ENCODE assay signal across 9 cellular contexts in the genomic region with DNA sequence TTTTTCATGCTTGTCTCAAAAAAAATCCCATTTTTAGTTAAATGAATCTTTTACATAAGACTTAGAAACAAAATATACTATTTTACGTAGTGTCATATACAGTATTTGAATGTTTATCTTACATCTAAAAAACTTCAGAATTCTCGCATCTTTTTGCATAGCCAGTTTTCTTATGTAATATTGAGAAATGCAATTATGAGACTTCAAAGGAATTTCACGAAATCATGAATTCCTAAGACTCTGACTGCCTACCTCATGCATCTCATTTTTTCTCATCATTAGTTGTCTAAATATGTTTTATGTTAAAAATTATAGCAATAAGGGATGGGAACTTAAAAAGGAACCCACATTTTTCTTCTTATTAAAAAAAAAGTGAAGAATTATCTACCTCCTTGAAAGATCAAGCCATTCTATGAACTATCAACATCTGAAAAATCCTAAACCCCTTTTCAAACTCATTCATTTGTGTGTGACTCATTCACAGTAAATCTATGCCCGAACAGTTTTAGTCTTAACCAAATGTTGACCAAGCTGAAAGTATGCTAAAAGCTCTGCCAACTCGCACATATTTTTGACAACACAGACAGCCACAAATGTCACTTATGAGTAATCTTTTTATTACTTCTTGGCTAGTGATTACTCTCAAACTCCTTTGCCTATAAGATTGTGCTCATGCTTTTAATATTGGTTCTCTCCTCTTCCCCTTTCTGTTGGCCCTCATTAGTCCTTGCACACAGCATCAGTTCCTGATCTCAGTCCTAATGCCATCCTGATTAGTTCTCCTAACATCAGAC.
DNase-seq lines count a peak whose midpoint lies in the region; ATAC-seq and TF ChIP-seq lines count a peak whose summit lies in the region.
"Had no signal": no experiment of that assay in that cellular context is flagged by ENCODE, and none has a peak within 500 bp of the region (broad histone marks: within the 10 kb centered on the region; RNA-seq: fewer than 3 reads in every experiment).

No MANE protein-coding gene starts in this region.

- ATAC-seq in HCT116 = peak; percentile 25; the same call in 1 of the 2 replicates
- no peak for ATAC-seq in gastroesophageal sphincter
- ATAC-seq in left colon = no peak
- ATAC-seq: WTC11 had no signal

- no peak for TF ChIP-seq CTCF in HCT116 (IDR thresholded peaks at IDR 0.05 in 2 of 3, conservative IDR thresholded peaks at IDR 0.05 in 1 of 3; ENCODE audit: borderline replicate concordance in 1 of 3, insufficient read depth in 1 of 3, low read depth in 2 of 3, low read length in 2 of 3)
- TF ChIP-seq CTCF in gastroesophageal sphincter (IDR thresholded peaks at IDR 0.05) = no peak
- TF ChIP-seq CTCF in Peyer's patch (IDR thresholded peaks at IDR 0.05) = no peak

- H3K9me3 ChIP-seq in HCT116 (ENCODE audit: control insufficient read depth in 1 of 2, insufficient read depth in 1 of 2, low read depth in 1 of 2, low read length in 2 of 2) = no peaks in the 10 kb centered on the region
- H3K9me3 ChIP-seq in gastroesophageal sphincter = peaks cover 0 to 8% (median 0%) of the 10 kb centered on the region in 3 donors
- H3K9me3 ChIP-seq in Peyer's patch = no peaks in the 10 kb centered on the region

- WGBS in gastroesophageal sphincter (ENCODE audit: low coverage in 1 of 2), 2 donors = 43 to 56% methylated on average over 5 of the region's 5 CpGs

- no peaks in the 10 kb centered on the region; the same call in 1 of the 2 replicates for H4K20me1 ChIP-seq in HCT116 (ENCODE audit: insufficient read depth)

- no peak overlapping the region for H2AFZ ChIP-seq in HCT116 (ENCODE audit: low read depth, low read length, poor library complexity, severe bottlenecking)

- TF ChIP-seq EP300 in gastroesophageal sphincter (IDR thresholded peaks at IDR 0.05) = no peak

- CTCF ChIA-PET in HCT116 (lab: Charles Lee) = no interaction called here

- peak; percentile 64 for DNase-seq in GM03348 (ENCODE audit: low spot score)
- DNase-seq in HCT116 (ENCODE audit: low read depth, low spot score) = peak; percentile 6
- peak; percentile 8 to 72 for DNase-seq in NCI-H446 (lab: John Stamatoyannopoulos, UW)
- peak; percentile 89 for DNase-seq in glomerular visceral epithelial cell (ENCODE audit: extremely low spot score)
- no peak for DNase-seq in activated T-helper 1 cell treated with anti-CD3 and anti-CD28 coated beads, Interleukin-12 subunit alpha, Interleukin-12 subunit beta, Interleukin-2, Interleukin-4 antibody, amounts not matched to agents 30 ng/mL and 10 ng/mL and 1 ng/mL, durations not matched to agents 14 hours and 24 hours and 36 hours (ENCODE audit: low spot score)
- DNase-seq in left colon = no peak
- no peak for DNase-seq in Peyer's patch

- RAD21 ChIA-PET in HCT116 (lab: Charles Lee; ENCODE audit: low non-redundant PET in 1 of 2, low total read pairs in 2 of 2, uncharacterized antibody in 2 of 2, unreplicated experiment in 2 of 2) = no interaction called here

- no peak overlapping the region for H3K9ac ChIP-seq in HCT116 (ENCODE audit: low read length)

- POLR2A ChIA-PET in HCT116 (lab: Charles Lee) = no interaction called here

- H3K4me3 ChIP-seq in HCT116 (replicated peaks in 1 of 2; ENCODE audit: low read depth in 1 of 2, low read length in 2 of 2) = no peak overlapping the region
- H3K4me3 ChIP-seq in gastroesophageal sphincter = no peak overlapping the region
- H3K4me3 ChIP-seq in Peyer's patch = no peak overlapping the region

- H3K4me1 ChIP-seq in HCT116 (ENCODE audit: control insufficient read depth in 1 of 2, insufficient read depth in 2 of 2, low read length in 2 of 2) = peaks cover 0 to 16% of the 10 kb centered on the region in 2 experiments; a peak in 2 of 4 replicates
- peaks cover 0 to 3% (median 0%) of the 10 kb centered on the region in 3 donors for H3K4me1 ChIP-seq in gastroesophageal sphincter
- no peaks in the 10 kb centered on the region for H3K4me1 ChIP-seq in Peyer's patch

- TF ChIP-seq RAD21 in HCT116 (IDR thresholded peaks at IDR 0.05; ENCODE audit: low read depth) = no peak

- no peak for TF ChIP-seq POLR2A in HCT116 (IDR thresholded peaks at IDR 0.05; ENCODE audit: borderline replicate concordance, extremely low read depth, insufficient read depth, insufficient read length)
- no peak for TF ChIP-seq POLR2A in gastroesophageal sphincter (IDR thresholded peaks at IDR 0.05)
- TF ChIP-seq POLR2A in Peyer's patch (IDR thresholded peaks at IDR 0.05) = no peak

- no peak overlapping the region for H3K27ac Mint-ChIP-seq in activated T-helper 1 cell treated with anti-CD3 and anti-CD28 coated beads, Interleukin-12 subunit alpha, Interleukin-12 subunit beta, Interleukin-2, Interleukin-4 antibody, amounts not matched to agents 30 ng/mL and 10 ng/mL and 1 ng/mL, durations not matched to agents 14 hours and 24 hours and 36 hours
- H3K27ac Mint-ChIP-seq: WTC11 had no signal

- no TSS peak for BruUV-seq in HCT116 (replicated peaks; lab: Mats Ljungman, UMichigan)

- intact Hi-C loops in HCT116 (cut with micrococcal nuclease) (no loop called here), left colon (cut with DNase I, micrococcal nuclease) (no loop called here)
- intact Hi-C loops in activated T-helper 1 cell treated with anti-CD3 and anti-CD28 coated beads, Interleukin-12 subunit alpha, Interleukin-12 subunit beta, Interleukin-2, Interleukin-4 antibody, amounts not matched to agents 30 ng/mL and 10 ng/mL and 1 ng/mL, durations not matched to agents 14 hours and 24 hours and 36 hours (cut with micrococcal nuclease) = no loop called here

- no peak overlapping the region for H3K4me3 Mint-ChIP-seq in activated T-helper 1 cell treated with anti-CD3 and anti-CD28 coated beads, Interleukin-12 subunit alpha, Interleukin-12 subunit beta, Interleukin-2, Interleukin-4 antibody, amounts not matched to agents 30 ng/mL and 10 ng/mL and 1 ng/mL, durations not matched to agents 14 hours and 24 hours and 36 hours
- H3K4me3 Mint-ChIP-seq: WTC11 had no signal

- no peaks in the 10 kb centered on the region for H3K9me3 Mint-ChIP-seq in activated T-helper 1 cell treated with anti-CD3 and anti-CD28 coated beads, Interleukin-12 subunit alpha, Interleukin-12 subunit beta, Interleukin-2, Interleukin-4 antibody, amounts not matched to agents 30 ng/mL and 10 ng/mL and 1 ng/mL, durations not matched to agents 14 hours and 24 hours and 36 hours

- no peaks in the 10 kb centered on the region for H3K36me3 Mint-ChIP-seq in activated T-helper 1 cell treated with anti-CD3 and anti-CD28 coated beads, Interleukin-12 subunit alpha, Interleukin-12 subunit beta, Interleukin-2, Interleukin-4 antibody, amounts not matched to agents 30 ng/mL and 10 ng/mL and 1 ng/mL, durations not matched to agents 14 hours and 24 hours and 36 hours (ENCODE audit: low read depth)
- H3K36me3 Mint-ChIP-seq: WTC11 had no signal

- H3K36me3 ChIP-seq in HCT116 (ENCODE audit: control insufficient read depth in 1 of 2, insufficient read depth in 2 of 2, low read length in 2 of 2) (no peaks in the 10 kb centered on the region), gastroesophageal sphincter (no peaks in the 10 kb centered on the region), Peyer's patch (no peaks in the 10 kb centered on the region)

- H3K4me2 ChIP-seq in HCT116 (ENCODE audit: low read length) = peak overlapping the region; percentile 1; the same call in 1 of the 2 replicates

- no peaks in the 10 kb centered on the region for H3K4me1 Mint-ChIP-seq in activated T-helper 1 cell treated with anti-CD3 and anti-CD28 coated beads, Interleukin-12 subunit alpha, Interleukin-12 subunit beta, Interleukin-2, Interleukin-4 antibody, amounts not matched to agents 30 ng/mL and 10 ng/mL and 1 ng/mL, durations not matched to agents 14 hours and 24 hours and 36 hours (ENCODE audit: low read depth)
- H3K4me1 Mint-ChIP-seq: WTC11 had no signal

- H3K27ac ChIP-seq in HCT116 (ENCODE audit: low read depth, low read length) = no peak overlapping the region
- H3K27ac ChIP-seq in gastroesophageal sphincter = no peak overlapping the region
- no peak overlapping the region for H3K27ac ChIP-seq in Peyer's patch

- peaks cover 4% of the 10 kb centered on the region for H3K27me3 Mint-ChIP-seq in activated T-helper 1 cell treated with anti-CD3 and anti-CD28 coated beads, Interleukin-12 subunit alpha, Interleukin-12 subunit beta, Interleukin-2, Interleukin-4 antibody, amounts not matched to agents 30 ng/mL and 10 ng/mL and 1 ng/mL, durations not matched to agents 14 hours and 24 hours and 36 hours (ENCODE audit: insufficient read depth)

- no peaks in the 10 kb centered on the region for H3K9me2 ChIP-seq in HCT116 (ENCODE audit: insufficient read depth)

- H3K27me3 ChIP-seq in HCT116 (ENCODE audit: insufficient read depth, low read length) = peaks cover 29% of the 10 kb centered on the region
- no peaks in the 10 kb centered on the region for H3K27me3 ChIP-seq in gastroesophageal sphincter
- no peaks in the 10 kb centered on the region for H3K27me3 ChIP-seq in Peyer's patch

- H3K79me2 ChIP-seq in HCT116 (ENCODE audit: insufficient read depth, low read length) = no peaks in the 10 kb centered on the region

TF ChIP-seq in HCT116, 20 proteins besides CTCF, POLR2A, EP300 and RAD21:
- no peak for TF ChIP-seq EGR1 (IDR thresholded peaks at IDR 0.05; ENCODE audit: low read depth)
- no peak for TF ChIP-seq ZFX (IDR thresholded peaks at IDR 0.05)
- TF ChIP-seq, protein P1, sequence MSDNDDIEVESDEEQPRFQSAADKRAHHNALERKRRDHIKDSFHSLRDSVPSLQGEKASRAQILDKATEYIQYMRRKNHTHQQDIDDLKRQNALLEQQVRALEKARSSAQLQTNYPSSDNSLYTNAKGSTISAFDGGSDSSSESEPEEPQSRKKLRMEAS (IDR thresholded peaks at IDR 0.05) = no peak
- 0 out of 2 replicates have a peak, but pooled peaks have one; percentile 27 for TF ChIP-seq FOSL1 (IDR thresholded peaks at IDR 0.05; ENCODE audit: low read depth)

Comparison
In these comparisons a context has a peak if more than half of its experiments do, and no peak if none do; other contexts are left out.
1. DNase-seq: peak in GM03348 (single experiment), HCT116 (single experiment), NCI-H446 (2 of 2) and glomerular visceral epithelial cell (single experiment); none in activated T-helper 1 cell treated with anti-CD3 and anti-CD28 coated beads, Interleukin-12 subunit alpha, Interleukin-12 subunit beta, Interleukin-2, Interleukin-4 antibody, amounts not matched to agents 30 ng/mL and 10 ng/mL and 1 ng/mL, durations not matched to agents 14 hours and 24 hours and 36 hours (single experiment), left colon (0 of 2) and Peyer's patch (0 of 3).